ENCODE assay signal across 8 cellular contexts in genomic region chr16:1610071-1610840, GRCh38. TPM values are rescaled to one million over a fixed set of nuclear protein-coding genes. Genes with fewer than 3 reads are reported as not detected.
A peak's percentile ranks its signal among the peaks of the same experiment; 100 is the strongest.
DNase-seq lines count a peak whose midpoint lies in the region; ATAC-seq and TF ChIP-seq lines count a peak whose summit lies in the region.

No MANE protein-coding gene starts in this region.

- no peaks in the 10 kb centered on the region for H4K20me1 ChIP-seq in fibroblast of lung (ENCODE audit: control insufficient read depth, extremely low read depth, insufficient read depth, low read length)

- H3K4me3 ChIP-seq in fibroblast of lung (replicated peaks in 1 of 4; ENCODE audit: control extremely low read depth in 1 of 4, insufficient read depth in 1 of 4, low read depth in 3 of 4, low read length in 4 of 4): peak overlapping the region; percentile 82 to 91 (median 85)

- H3K27ac Mint-ChIP-seq in activated T-helper 17 cell treated with anti-CD3 and anti-CD28 coated beads, Interleukin-2, amount 50 U/mL, for 72 hours: peak overlapping the region; percentile 96
- H3K27ac Mint-ChIP-seq in naive B cell: peak overlapping the region in 5 of 6 donors; percentile 56 to 98 (median 83)

- H3K79me2 ChIP-seq in fibroblast of lung (ENCODE audit: control insufficient read depth, insufficient read depth, low read length): peaks cover 22% of the 10 kb centered on the region

- peak; percentile 70 for DNase-seq in KG1 (lab: John Stamatoyannopoulos, UW)
- DNase-seq in RWPE1 (ENCODE audit: low spot score): peak; percentile 87
- peak; percentile 72 to 82 for DNase-seq in fibroblast of lung (ENCODE audit: low read depth in 2 of 2)
- peak; percentile 90 for DNase-seq in naive B cell
- peak; percentile 72 to 83 for DNase-seq in stimulated activated CD8-positive, alpha-beta memory T cell treated with anti-CD3 and anti-CD28 coated beads, Interleukin-7, amount 100 ng/mL, for 4 hours (ENCODE audit: low read depth in 2 of 2)

- H3K4me2 ChIP-seq in fibroblast of lung (ENCODE audit: extremely low read depth, insufficient read depth, low read length): peak overlapping the region; percentile 99

- peak overlapping the region; percentile 92 for H3K4me3 Mint-ChIP-seq in activated T-helper 17 cell treated with anti-CD3 and anti-CD28 coated beads, Interleukin-2, amount 50 U/mL, for 72 hours
- H3K4me3 Mint-ChIP-seq in naive B cell: peak overlapping the region; percentile 61 to 86 (median 82)

- POLR2A ChIA-PET in RWPE1 (lab: Yijun Ruan, JAX; ENCODE audit: low non-redundant PET): interaction anchor here (0.5 to 1.1 kb wide), 3 partner anchors 116 to 136 kb away, joined by 3 read pairs; no protein-coding TSS in a partner anchor

- peaks cover 11% of the 10 kb centered on the region for H3K4me1 Mint-ChIP-seq in activated T-helper 17 cell treated with anti-CD3 and anti-CD28 coated beads, Interleukin-2, amount 50 U/mL, for 72 hours
- peaks cover 17 to 47% (median 38%) of the 10 kb centered on the region in 3 donors for H3K4me1 Mint-ChIP-seq in naive B cell

- H2AFZ ChIP-seq in fibroblast of lung (ENCODE audit: low read length): peak overlapping the region; percentile 97

- ATAC-seq in GM21360 (IDR thresholded peaks at IDR 0.05; ENCODE audit: unreplicated experiment) (peak; percentile 29), naive B cell (ENCODE audit: low read depth in 2 of 2) (peak; percentile 48 to 53)
- peak; percentile 53 for ATAC-seq in activated T-helper 17 cell treated with anti-CD3 and anti-CD28 coated beads, Interleukin-2, amount 50 U/mL, for 72 hours (replicated peaks)

- no peaks in the 10 kb centered on the region for H3K9me3 ChIP-seq in fibroblast of lung (ENCODE audit: control insufficient read depth, insufficient read depth, low read depth, low read length)

- no peaks in the 10 kb centered on the region for H3K36me3 ChIP-seq in fibroblast of lung (ENCODE audit: control insufficient read depth, insufficient read depth, low read length)

- CTCF ChIA-PET in RWPE1 (lab: Yijun Ruan, JAX): interaction anchor here (0.6 kb wide), 2 partner anchors 96 to 330 kb away, joined by 3 to 4 read pairs; partner anchors contain the start of gene MAPK8IP3

- TF ChIP-seq CTCF in C4-2B (conservative IDR thresholded peaks at IDR 0.05): no peak
- TF ChIP-seq CTCF in RWPE1 (conservative IDR thresholded peaks at IDR 0.05; ENCODE audit: low read depth): no peak
- no peak for TF ChIP-seq CTCF in fibroblast of lung (conservative IDR thresholded peaks at IDR 0.05 in 1 of 2, IDR thresholded peaks at IDR 0.05 in 1 of 2; ENCODE audit: low read depth in 1 of 2, low read length in 2 of 2)

- H3K4me1 ChIP-seq in fibroblast of lung (ENCODE audit: control insufficient read depth, extremely low read depth, insufficient read depth, low read length): no peaks in the 10 kb centered on the region

- H3K36me3 Mint-ChIP-seq in activated T-helper 17 cell treated with anti-CD3 and anti-CD28 coated beads, Interleukin-2, amount 50 U/mL, for 72 hours (ENCODE audit: low read depth): peaks cover 18% of the 10 kb centered on the region
- peaks cover 0 to 4% of the 10 kb centered on the region in 2 donors for H3K36me3 Mint-ChIP-seq in naive B cell

- H3K9me3 Mint-ChIP-seq in activated T-helper 17 cell treated with anti-CD3 and anti-CD28 coated beads, Interleukin-2, amount 50 U/mL, for 72 hours: no peaks in the 10 kb centered on the region
- H3K9me3 Mint-ChIP-seq in naive B cell: peaks cover 0 to 10% (median 5%) of the 10 kb centered on the region in 7 donors

- H3K27me3 Mint-ChIP-seq in activated T-helper 17 cell treated with anti-CD3 and anti-CD28 coated beads, Interleukin-2, amount 50 U/mL, for 72 hours: no peaks in the 10 kb centered on the region
- H3K27me3 Mint-ChIP-seq in naive B cell: no peaks in the 10 kb centered on the region

- peak overlapping the region; percentile 89 for H3K9ac ChIP-seq in fibroblast of lung (ENCODE audit: insufficient read depth, low read length)

- H3K27ac ChIP-seq in C4-2B: peak overlapping the region; percentile 82
- peak overlapping the region; percentile 96 for H3K27ac ChIP-seq in RWPE1
- peak overlapping the region; percentile 87 for H3K27ac ChIP-seq in fibroblast of lung (ENCODE audit: insufficient read depth, low read length)

- H3K27me3 ChIP-seq in fibroblast of lung (ENCODE audit: control insufficient read depth, insufficient read depth, low read length): no peaks in the 10 kb centered on the region

RNA-seq across cellular contexts. Expression of gene IFT140, which starts 1.6 kb away (rescaled TPM):
- 10 to 100 TPM; 11.9 to 19.9 TPM for total RNA-seq in activated T-helper 17 cell treated with anti-CD3 and anti-CD28 coated beads, Interleukin-2, amount 50 U/mL, for 72 hours
- 33.4 and 34.3 TPM in 2 replicates for total RNA-seq in fibroblast of lung
- polyA plus RNA-seq in fibroblast of lung (5.3 and 6.2 TPM in 2 replicates), naive B cell (ENCODE audit: low read depth in 6 of 6) (1 to 10 TPM in 5 of 6 donors, not detected in 1; 1.3 to 2.3 (median 2.2) TPM)
- polyA plus RNA-seq in fibroblast of lung (2012): 9.6 and 13.1 TPM in 2 replicates
- polyA minus RNA-seq in fibroblast of lung (ENCODE audit: low replicate concordance): 19.3 and 40.5 TPM in 2 replicates

RNA-seq across cellular contexts. Expression of gene CRAMP1, which starts 1.9 kb away (rescaled TPM):
- 10 to 100 TPM; 12.0 to 20.6 TPM for total RNA-seq in activated T-helper 17 cell treated with anti-CD3 and anti-CD28 coated beads, Interleukin-2, amount 50 U/mL, for 72 hours
- total RNA-seq in fibroblast of lung: 4.6 and 7.8 TPM in 2 replicates
- 6.2 and 7.4 TPM in 2 replicates for polyA plus RNA-seq in fibroblast of lung
- polyA plus RNA-seq in fibroblast of lung (2012): 5.9 and 6.1 TPM in 2 replicates
- polyA minus RNA-seq in fibroblast of lung (ENCODE audit: low replicate concordance): 25.4 and 58.4 TPM in 2 replicates
- polyA plus RNA-seq in naive B cell (ENCODE audit: low read depth in 6 of 6): 1 to 10 TPM; 1.8 to 6.0 (median 2.2) TPM

Comparison
In these comparisons a context has a peak if more than half of its experiments do, and no peak if none do; other contexts are left out.
1. Peak in every context shown above with its lines: DNase-seq, ATAC-seq, H3K4me3 ChIP-seq and H3K27ac ChIP-seq.